ENCODE assay signal across 34 cellular contexts in genomic region chr5:176857514-176858273, GRCh38. TPM values are rescaled to one million over a fixed set of nuclear protein-coding genes. Genes with fewer than 3 reads are reported as not detected.
"Had no signal": no experiment of that assay in that cellular context is flagged by ENCODE, and none has a peak within 500 bp of the region (broad histone marks: within the 10 kb centered on the region; RNA-seq: fewer than 3 reads in every experiment).

No MANE protein-coding gene starts in this region.

- H3K4me3 ChIP-seq: ascending aorta, cardiac muscle cell had no signal

- H3K36me3 ChIP-seq: ascending aorta, cardiac muscle cell, WERI-Rb-1 had no signal

- H3K9me3 ChIP-seq: ascending aorta had no signal

- H3K9me3 Mint-ChIP-seq: activated CD4-positive, alpha-beta T cell treated with anti-CD3 and anti-CD28 coated beads, Interleukin-2, amount 10 ng/mL, durations not matched to agents 24 days and 14 days; activated CD8-positive, alpha-beta T cell treated with anti-CD3 and anti-CD28 coated beads for 36 hours; activated naive CD8-positive, alpha-beta T cell treated with anti-CD3 and anti-CD28 coated beads for 36 hours; activated T-cell treated with anti-CD3 and anti-CD28 coated beads, Interleukin-2, amount 50 U/mL, for 72 hours; activated T-helper 17 cell treated with anti-CD3 and anti-CD28 coated beads, Interleukin-2, amount 50 U/mL, for 72 hours; central memory CD8-positive, alpha-beta T cell; T-cell had no signal

- H3K27me3 Mint-ChIP-seq: activated CD4-positive, alpha-beta T cell treated with anti-CD3 and anti-CD28 coated beads, Interleukin-2, amount 10 ng/mL, durations not matched to agents 24 days and 14 days had no signal

- H3K36me3 Mint-ChIP-seq: activated naive CD8-positive, alpha-beta T cell treated with anti-CD3 and anti-CD28 coated beads for 36 hours; T-cell had no signal

- ATAC-seq: activated CD8-positive, alpha-beta T cell treated with anti-CD3 and anti-CD28 coated beads for 36 hours; activated T-cell treated with anti-CD3 and anti-CD28 coated beads, Interleukin-2, amount 50 U/mL, for 72 hours; activated T-helper 17 cell treated with anti-CD3 and anti-CD28 coated beads, Interleukin-2, amount 50 U/mL, for 72 hours; Panc1; SK-N-SH treated with all-trans-retinoic acid at 6 μM for 48 hours; T-cell had no signal

- H3K27ac Mint-ChIP-seq: activated CD4-positive, alpha-beta T cell treated with anti-CD3 and anti-CD28 coated beads, Interleukin-2, amount 10 ng/mL, durations not matched to agents 24 days and 14 days; activated CD8-positive, alpha-beta T cell treated with anti-CD3 and anti-CD28 coated beads for 36 hours; activated naive CD8-positive, alpha-beta T cell treated with anti-CD3 and anti-CD28 coated beads for 36 hours; activated T-cell treated with anti-CD3 and anti-CD28 coated beads, Interleukin-2, amount 50 U/mL, for 72 hours; activated T-helper 17 cell treated with anti-CD3 and anti-CD28 coated beads, Interleukin-2, amount 50 U/mL, for 72 hours; T-cell had no signal

- H3K4me1 ChIP-seq: ascending aorta had no signal

- H3K27ac ChIP-seq: ascending aorta, cardiac muscle cell, WERI-Rb-1 had no signal

- DNase-seq: activated CD4-positive, alpha-beta T cell treated with anti-CD3 and anti-CD28 coated beads, Interleukin-2, amount 10 ng/mL, durations not matched to agents 24 days and 14 days; activated CD4-positive, alpha-beta T cell treated with anti-CD3 and anti-CD28 coated beads, Interleukin-2, amount 50 U/mL, for 4 hours; activated CD8-positive, alpha-beta T cell treated with anti-CD3 and anti-CD28 coated beads for 36 hours; activated effector memory CD4-positive, alpha-beta T cell treated with anti-CD3 and anti-CD28 coated beads, Interleukin-2, amount 50 U/mL, for 16 hours; activated naive CD4-positive, alpha-beta T cell; activated naive CD4-positive, alpha-beta T cell treated with anti-CD3 and anti-CD28 coated beads, Interleukin-2, amount 50 U/mL, for 16 hours; activated naive CD8-positive, alpha-beta T cell treated with anti-CD3 and anti-CD28 coated beads for 36 hours; activated T-cell treated with anti-CD3 and anti-CD28 coated beads, Interleukin-2, amount 50 U/mL, for 1 hour; activated T-cell treated with anti-CD3 and anti-CD28 coated beads, Interleukin-2, amount 50 U/mL, for 72 hours; amniotic stem cell; Kasumi-1; KG1; MM.1S; MV-4-11; NCI-H1092; NCI-H1436 treated with DMSO at 0.1 percent for 48 hours; NCI-H1694 treated with DMSO at 0.1 percent for 48 hours; NCI-H2029; NCI-H524 treated with DMSO at 0.1 percent for 48 hours; RPMI8226; SIG-M5; T-cell; T-helper 2 cell; T-helper 9 cell; WERI-Rb-1 had no signal

- H3K4me3 Mint-ChIP-seq: activated CD4-positive, alpha-beta T cell treated with anti-CD3 and anti-CD28 coated beads, Interleukin-2, amount 10 ng/mL, durations not matched to agents 24 days and 14 days; activated CD8-positive, alpha-beta T cell treated with anti-CD3 and anti-CD28 coated beads for 36 hours; activated naive CD8-positive, alpha-beta T cell treated with anti-CD3 and anti-CD28 coated beads for 36 hours; activated T-cell treated with anti-CD3 and anti-CD28 coated beads, Interleukin-2, amount 50 U/mL, for 72 hours; activated T-helper 17 cell treated with anti-CD3 and anti-CD28 coated beads, Interleukin-2, amount 50 U/mL, for 72 hours; central memory CD8-positive, alpha-beta T cell; T-cell had no signal

- H3K4me1 Mint-ChIP-seq: activated CD4-positive, alpha-beta T cell treated with anti-CD3 and anti-CD28 coated beads, Interleukin-2, amount 10 ng/mL, durations not matched to agents 24 days and 14 days; activated naive CD8-positive, alpha-beta T cell treated with anti-CD3 and anti-CD28 coated beads for 36 hours; central memory CD8-positive, alpha-beta T cell; T-cell had no signal

RNA-seq across cellular contexts. Expression of gene HK3, which starts 41.5 kb away (rescaled TPM):
- total RNA-seq: activated CD8-positive, alpha-beta T cell treated with anti-CD3 and anti-CD28 coated beads for 36 hours; activated naive CD8-positive, alpha-beta T cell treated with anti-CD3 and anti-CD28 coated beads for 36 hours; cardiac muscle cell; NCI-H460; SK-MEL-5 had no signal
- polyA plus RNA-seq: cardiac muscle cell had no signal

RNA-seq across cellular contexts. Expression of gene UNC5A, which starts 47.3 kb away (rescaled TPM):
- total RNA-seq: activated CD4-positive, alpha-beta T cell treated with anti-CD3 and anti-CD28 coated beads, Interleukin-2, amount 10 ng/mL, durations not matched to agents 24 days and 14 days; activated CD8-positive, alpha-beta memory T cell treated with anti-CD3 and anti-CD28 coated beads for 36 hours; activated CD8-positive, alpha-beta T cell treated with anti-CD3 and anti-CD28 coated beads for 36 hours; activated naive CD8-positive, alpha-beta T cell treated with anti-CD3 and anti-CD28 coated beads for 36 hours; activated T-helper 17 cell treated with anti-CD3 and anti-CD28 coated beads, Interleukin-2, amount 50 U/mL, for 72 hours; ascending aorta; NCI-H460; SK-MEL-5; T-cell had no signal
